ENCODE assay signal across 19 cellular contexts in genomic region chr5:136025900-136026299, GRCh38. TPM values are rescaled to one million over a fixed set of nuclear protein-coding genes. Genes with fewer than 3 reads are reported as not detected.
DNase-seq lines count a peak whose midpoint lies in the region; ATAC-seq and TF ChIP-seq lines count a peak whose summit lies in the region.
"Had no signal": no experiment of that assay in that cellular context is flagged by ENCODE, and none has a peak within 500 bp of the region (broad histone marks: within the 10 kb centered on the region; RNA-seq: fewer than 3 reads in every experiment).

No MANE protein-coding gene starts in this region.

- H3K9me3 Mint-ChIP-seq in immature natural killer cell: no peaks in the 10 kb centered on the region
- H3K9me3 Mint-ChIP-seq: activated CD4-positive, alpha-beta T cell treated with anti-CD3 and anti-CD28 coated beads, Interleukin-2, amount 10 ng/mL, durations not matched to agents 24 days and 14 days; activated naive CD4-positive, alpha-beta T cell treated with anti-CD3 and anti-CD28 coated beads, Interleukin-2, amount 50 U/mL, for 24 hours; HFFc6; memory B cell had no signal

- WGBS in aorta, 2 donors: 4 to 7% methylated on average over 2 of the region's 2 CpGs

- peaks cover 2 to 7% (median 6%) of the 10 kb centered on the region in 3 donors for H3K27me3 Mint-ChIP-seq in immature natural killer cell (ENCODE audit: low read depth in 3 of 3)

- no peak overlapping the region for H3K27ac Mint-ChIP-seq in immature natural killer cell
- H3K27ac Mint-ChIP-seq: activated CD4-positive, alpha-beta T cell treated with anti-CD3 and anti-CD28 coated beads, Interleukin-2, amount 10 ng/mL, durations not matched to agents 24 days and 14 days; activated naive CD4-positive, alpha-beta T cell treated with anti-CD3 and anti-CD28 coated beads, Interleukin-2, amount 50 U/mL, for 24 hours; CD4-positive, CD25-positive, alpha-beta regulatory T cell; HFFc6; memory B cell had no signal

- no peaks in the 10 kb centered on the region for H3K9me3 ChIP-seq in aorta (ENCODE audit: control insufficient read depth, low read length)

- H3K4me1 ChIP-seq in aorta (ENCODE audit: control insufficient read depth in 1 of 2, insufficient read depth in 2 of 2, low read length in 2 of 2): peaks cover 0 to 8% of the 10 kb centered on the region in 2 donors

- no peak overlapping the region for H3K4me3 Mint-ChIP-seq in immature natural killer cell
- H3K4me3 Mint-ChIP-seq: activated CD4-positive, alpha-beta T cell treated with anti-CD3 and anti-CD28 coated beads, Interleukin-2, amount 10 ng/mL, durations not matched to agents 24 days and 14 days; activated naive CD4-positive, alpha-beta T cell treated with anti-CD3 and anti-CD28 coated beads, Interleukin-2, amount 50 U/mL, for 24 hours; CD4-positive, CD25-positive, alpha-beta regulatory T cell; HFFc6; IgD-negative memory B cell; memory B cell had no signal

- H3K4me3 ChIP-seq in fibroblast of the aortic adventitia (ENCODE audit: low read depth, low read length) (no peak overlapping the region), aorta (ENCODE audit: low read length in 2 of 2) (no peak overlapping the region)
- H3K4me3 ChIP-seq: PC-9 had no signal

- no peaks in the 10 kb centered on the region for H3K36me3 Mint-ChIP-seq in immature natural killer cell
- H3K36me3 Mint-ChIP-seq: activated naive CD4-positive, alpha-beta T cell treated with anti-CD3 and anti-CD28 coated beads, Interleukin-2, amount 50 U/mL, for 24 hours; CD4-positive, CD25-positive, alpha-beta regulatory T cell; IgD-negative memory B cell; memory B cell had no signal

- H3K4me1 Mint-ChIP-seq in immature natural killer cell: no peaks in the 10 kb centered on the region
- H3K4me1 Mint-ChIP-seq: activated CD4-positive, alpha-beta T cell treated with anti-CD3 and anti-CD28 coated beads, Interleukin-2, amount 10 ng/mL, durations not matched to agents 24 days and 14 days; activated naive CD4-positive, alpha-beta T cell treated with anti-CD3 and anti-CD28 coated beads, Interleukin-2, amount 50 U/mL, for 24 hours; CD4-positive, CD25-positive, alpha-beta regulatory T cell had no signal

- no peaks in the 10 kb centered on the region for H3K36me3 ChIP-seq in aorta (ENCODE audit: control insufficient read depth in 1 of 2, insufficient read depth in 2 of 2, low read length in 1 of 2)
- H3K36me3 ChIP-seq: brain microvascular endothelial cell had no signal

- H3K27me3 ChIP-seq in aorta (ENCODE audit: control insufficient read depth in 1 of 2, insufficient read depth in 2 of 2, low read length in 1 of 2): no peaks in the 10 kb centered on the region
- H3K27me3 ChIP-seq: brain microvascular endothelial cell had no signal

- intact Hi-C loops in aorta (cut with DNase I): loop anchor here in 1 of 2 donors (2.0 kb wide), 1 partner anchor 33 kb away; no protein-coding TSS in a partner anchor

- peak overlapping the region; percentile 34 to 84 for H3K27ac ChIP-seq in aorta (ENCODE audit: low read depth in 1 of 2, low read length in 2 of 2)
- H3K27ac ChIP-seq: 22Rv1, brain microvascular endothelial cell, PC-9 had no signal

- no peak for TF ChIP-seq CTCF in fibroblast of the aortic adventitia (IDR thresholded peaks at IDR 0.05; ENCODE audit: insufficient read depth, low read length)

- peak; percentile 81 for ATAC-seq in aorta (ENCODE audit: low FRiP score)

- DNase-seq in NCI-H2171 treated with DMSO at 0.1 percent for 48 hours (lab: John Stamatoyannopoulos, UW) (peak; percentile 16), NCI-H2171 (lab: John Stamatoyannopoulos, UW) (no peak), fibroblast of the aortic adventitia (ENCODE audit: low read depth) (peak; percentile 95), pons (ENCODE audit: low spot score) (peak; percentile 35), aorta (peak in 1 of 2 donors; percentile 84), NCI-H526 (lab: John Stamatoyannopoulos, UW) (no peak), HuH-7 (ENCODE audit: low spot score) (no peak), immature natural killer cell (no peak)
- DNase-seq: activated CD4-positive, alpha-beta T cell treated with anti-CD3 and anti-CD28 coated beads, Interleukin-2, amount 10 ng/mL, durations not matched to agents 24 days and 14 days; brain microvascular endothelial cell; CD4-positive, CD25-positive, alpha-beta regulatory T cell; foreskin melanocyte; HFFc6; NCI-H774; PC-9 had no signal

RNA-seq across cellular contexts. Expression of gene TGFBI, which starts 2.9 kb away (rescaled TPM):
- total RNA-seq in fibroblast of the aortic adventitia (ENCODE audit: low replicate concordance) (169 and 227 TPM in 2 replicates), aorta (100 to 1,000 TPM; 322 to 335 TPM)
- polyA plus RNA-seq in aorta (10 to 100 TPM; 83.3 to 92.4 TPM), immature natural killer cell (10 to 100 TPM in 2 of 3 donors, 1 to 10 TPM in 1; 2.2 to 13.3 (median 10.9) TPM)
- total RNA-seq: activated CD4-positive, alpha-beta T cell treated with anti-CD3 and anti-CD28 coated beads, Interleukin-2, amount 10 ng/mL, durations not matched to agents 24 days and 14 days had no signal

Comparison
In these comparisons a context has a peak if more than half of its experiments do, and no peak if none do; other contexts are left out.
1. DNase-seq: peak in NCI-H2171 treated with DMSO at 0.1 percent for 48 hours (single experiment), fibroblast of the aortic adventitia (single experiment) and pons (single experiment); none in NCI-H2171 (single experiment), NCI-H526 (0 of 2), HuH-7 (single experiment) and immature natural killer cell (0 of 3).